In genomic region chr20:17721802-17722486, GRCh38 we compare ENCODE assay signal across 16 cellular contexts. TPM values are rescaled to one million over a fixed set of nuclear protein-coding genes. Genes with fewer than 3 reads are reported as not detected.
DNase-seq lines count a peak whose midpoint lies in the region; ATAC-seq and TF ChIP-seq lines count a peak whose summit lies in the region.
"Had no signal": no experiment of that assay in that cellular context is flagged by ENCODE, and none has a peak within 500 bp of the region (broad histone marks: within the 10 kb centered on the region; RNA-seq: fewer than 3 reads in every experiment).

No MANE protein-coding gene starts in this region.

- no peaks in the 10 kb centered on the region for H3K9me3 ChIP-seq in AG04450 (ENCODE audit: control insufficient read depth, insufficient read depth, low read length)
- no peaks in the 10 kb centered on the region for H3K9me3 ChIP-seq in GM23248 (ENCODE audit: low read depth)
- no peaks in the 10 kb centered on the region for H3K9me3 ChIP-seq in RWPE2 (ENCODE audit: severe bottlenecking)
- H3K9me3 ChIP-seq: heart right ventricle had no signal

- H3K4me3 ChIP-seq in AG04450 (ENCODE audit: low read depth, low read length) = no peak overlapping the region
- H3K4me3 ChIP-seq in GM23248 = no peak overlapping the region
- no peak overlapping the region for H3K4me3 ChIP-seq in RWPE2 (ENCODE audit: severe bottlenecking)
- no peak overlapping the region for H3K4me3 ChIP-seq in H7 (ENCODE audit: insufficient read depth, low read depth, low read length)
- H3K4me3 ChIP-seq: heart right ventricle had no signal

- no peak overlapping the region for H3K4me2 ChIP-seq in GM23248 (ENCODE audit: unreplicated experiment)

- WGBS in GM23248 (ENCODE audit: low coverage in 1 of 2, low lambda C conversion rate in 2 of 2, missing lambda C conversion rate in 2 of 2), 2 experiments = 25 to 34% methylated on average over 6 of the region's 6 CpGs

- CTCF ChIA-PET in AG04450 (lab: Charles Lee) = no interaction called here

- in situ Hi-C loops in GM23248 (cut with MboI) = no loop called here

- H3K4me1 ChIP-seq in GM23248 (ENCODE audit: insufficient read depth) (no peaks in the 10 kb centered on the region), RWPE2 (ENCODE audit: insufficient read depth, poor library complexity, severe bottlenecking) (no peaks in the 10 kb centered on the region)
- H3K4me1 ChIP-seq: heart right ventricle had no signal

- no peaks in the 10 kb centered on the region for H4K20me1 ChIP-seq in GM23248 (ENCODE audit: insufficient read depth)

- H3K9me2 ChIP-seq in GM23248 (ENCODE audit: insufficient read depth) = no peaks in the 10 kb centered on the region

- H3K27ac ChIP-seq in AG04450 (ENCODE audit: low read depth, low read length) (no peak overlapping the region), GM23248 (no peak overlapping the region), RWPE2 (ENCODE audit: poor library complexity, severe bottlenecking) (no peak overlapping the region)
- H3K27ac ChIP-seq: heart right ventricle, WERI-Rb-1 had no signal

- POLR2A ChIA-PET in AG04450 (lab: Yijun Ruan, JAX) = no interaction called here

- no peak for ATAC-seq in RWPE2 (ENCODE audit: low read depth)
- no peak for ATAC-seq in HG03354 (IDR thresholded peaks at IDR 0.05; ENCODE audit: poor library complexity, severe bottlenecking, unreplicated experiment)
- ATAC-seq: CD8-positive, alpha-beta T cell; heart right ventricle had no signal

- H3K36me3 ChIP-seq in GM23248 (ENCODE audit: low read depth) = no peaks in the 10 kb centered on the region
- no peaks in the 10 kb centered on the region for H3K36me3 ChIP-seq in RWPE2 (ENCODE audit: low read depth)
- no peaks in the 10 kb centered on the region for H3K36me3 ChIP-seq in H7 (replicated peaks; ENCODE audit: control insufficient read depth, insufficient read depth, low read length)
- H3K36me3 ChIP-seq: heart right ventricle, WERI-Rb-1 had no signal

- H3F3A ChIP-seq in GM23248 (ENCODE audit: insufficient read depth) = no peaks in the 10 kb centered on the region

- H3K79me2 ChIP-seq in GM23248 (ENCODE audit: insufficient read depth) = no peaks in the 10 kb centered on the region

- TF ChIP-seq CTCF in AG04450 (IDR thresholded peaks at IDR 0.05; ENCODE audit: low read depth, low read length) = peak; percentile 30; the same call in 1 of the 2 replicates
- TF ChIP-seq CTCF in RWPE2 (IDR thresholded peaks at IDR 0.05; ENCODE audit: poor library complexity, severe bottlenecking) = peak; percentile 19

- DNase-seq in AG04450 (ENCODE audit: low read depth, low spot score) (no peak), GM23248 (peak; percentile 21), RWPE2 (ENCODE audit: low spot score) (no peak), iris pigment epithelial cell (ENCODE audit: low read depth) (peak; percentile 10), H7 (no peak)
- no peak for DNase-seq in activated naive CD4-positive, alpha-beta T cell treated with anti-CD3 and anti-CD28 coated beads, Interleukin-2, amount 50 U/mL, for 16 hours
- no peak for DNase-seq in activated CD4-positive, alpha-beta T cell treated with anti-CD3 and anti-CD28 coated beads for 48 hours
- DNase-seq: aorta; CD8-positive, alpha-beta T cell; heart right ventricle; mesenchymal stem cell; NCI-H2029 treated with DMSO at 0.1 percent for 48 hours; posterior cingulate gyrus; stimulated activated naive CD4-positive, alpha-beta T cell; WERI-Rb-1 had no signal

- H3K27me3 ChIP-seq in AG04450 (ENCODE audit: control insufficient read depth, insufficient read depth, low read length) (peaks cover 16% of the 10 kb centered on the region), GM23248 (replicated peaks; ENCODE audit: insufficient read depth) (peaks cover 26% of the 10 kb centered on the region), RWPE2 (ENCODE audit: insufficient read depth, poor library complexity, severe bottlenecking) (no peaks in the 10 kb centered on the region), H7 (ENCODE audit: control insufficient read depth, insufficient read depth, low read length) (no peaks in the 10 kb centered on the region)

- no peak overlapping the region for H2AFZ ChIP-seq in GM23248

- H3K9ac ChIP-seq in GM23248 = no peak overlapping the region

RNA-seq across cellular contexts. Expression of gene BANF2, which starts 22.2 kb away (rescaled TPM):
- not detected in 2 replicates for polyA plus RNA-seq in AG04450 (2011; rRNA removed)
- not detected in 2 replicates for polyA minus RNA-seq in AG04450 (2011; rRNA and poly(A)+ RNA removed)
- not detected in 2 replicates for total RNA-seq in GM23248 (2014; rRNA removed; shearing (Covaris generic))
- not detected in 2 replicates for polyA plus RNA-seq in GM23248 (2016; fragmentation: Nextera tagmentation; extraction: Ambion mirVana)
- total RNA-seq in H7 (2014; rRNA removed; shearing (Covaris generic)) = not detected in 2 replicates
- total RNA-seq: aorta; CD8-positive, alpha-beta T cell; heart right ventricle had no signal
- polyA plus RNA-seq: aorta, heart right ventricle had no signal

RNA-seq across cellular contexts. Expression of gene RRBP1, which starts 39.9 kb away (rescaled TPM):
- polyA plus RNA-seq in AG04450 (2011; rRNA removed) = 151 and 153 TPM in 2 replicates
- 115 and 130 TPM in 2 replicates for polyA minus RNA-seq in AG04450 (2011; rRNA and poly(A)+ RNA removed)
- total RNA-seq in GM23248 (2014; rRNA removed; shearing (Covaris generic)) = 182 and 231 TPM in 2 replicates
- 127 and 131 TPM in 2 replicates for polyA plus RNA-seq in GM23248 (2016; fragmentation: Nextera tagmentation; extraction: Ambion mirVana)
- 79.2 and 83.1 TPM in 2 replicates for total RNA-seq in H7 (2014; rRNA removed; shearing (Covaris generic))

Comparison
In these comparisons a context has a peak if more than half of its experiments do, and no peak if none do; other contexts are left out.
1. DNase-seq: peak in GM23248 (single experiment) and iris pigment epithelial cell (single experiment); none in AG04450 (single experiment), RWPE2 (single experiment), activated naive CD4-positive, alpha-beta T cell treated with anti-CD3 and anti-CD28 coated beads, Interleukin-2, amount 50 U/mL, for 16 hours (single experiment), activated CD4-positive, alpha-beta T cell treated with anti-CD3 and anti-CD28 coated beads for 48 hours (single experiment) and H7 (single experiment).